ENCODE assay signal across 8 cellular contexts in genomic region chr10:101693701-101694055, GRCh38. TPM values are rescaled to one million over a fixed set of nuclear protein-coding genes. Genes with fewer than 3 reads are reported as not detected.
DNase-seq lines count a peak whose midpoint lies in the region; ATAC-seq and TF ChIP-seq lines count a peak whose summit lies in the region.

No MANE protein-coding gene starts in this region.

- no peaks in the 10 kb centered on the region for H3K27me3 Mint-ChIP-seq in activated T-helper 1 cell treated with anti-CD3 and anti-CD28 coated beads, Interleukin-12 subunit alpha, Interleukin-12 subunit beta, Interleukin-2, Interleukin-4 antibody, amounts not matched to agents 30 ng/mL and 10 ng/mL and 1 ng/mL, durations not matched to agents 14 hours and 24 hours and 36 hours (ENCODE audit: insufficient read depth)

- H3K4me1 ChIP-seq in left ventricle myocardium inferior (peaks cover 67% of the 10 kb centered on the region), sigmoid colon (peaks cover 0 to 47% (median 45%) of the 10 kb centered on the region in 4 donors)

- H3K9me3 Mint-ChIP-seq in activated T-helper 1 cell treated with anti-CD3 and anti-CD28 coated beads, Interleukin-12 subunit alpha, Interleukin-12 subunit beta, Interleukin-2, Interleukin-4 antibody, amounts not matched to agents 30 ng/mL and 10 ng/mL and 1 ng/mL, durations not matched to agents 14 hours and 24 hours and 36 hours = no peaks in the 10 kb centered on the region

- TF ChIP-seq CTCF in left ventricle myocardium inferior (IDR thresholded peaks at IDR 0.05; ENCODE audit: borderline replicate concordance) = no peak
- no peak for TF ChIP-seq CTCF in sigmoid colon (IDR thresholded peaks at IDR 0.05)

- no peak for TF ChIP-seq POLR2A in sigmoid colon (IDR thresholded peaks at IDR 0.05)

- no peaks in the 10 kb centered on the region for H3K27me3 ChIP-seq in left ventricle myocardium inferior (ENCODE audit: low read depth)
- no peaks in the 10 kb centered on the region for H3K27me3 ChIP-seq in sigmoid colon

- H3K27ac Mint-ChIP-seq in activated T-helper 1 cell treated with anti-CD3 and anti-CD28 coated beads, Interleukin-12 subunit alpha, Interleukin-12 subunit beta, Interleukin-2, Interleukin-4 antibody, amounts not matched to agents 30 ng/mL and 10 ng/mL and 1 ng/mL, durations not matched to agents 14 hours and 24 hours and 36 hours = peak overlapping the region; percentile 98

- H3K36me3 Mint-ChIP-seq in activated T-helper 1 cell treated with anti-CD3 and anti-CD28 coated beads, Interleukin-12 subunit alpha, Interleukin-12 subunit beta, Interleukin-2, Interleukin-4 antibody, amounts not matched to agents 30 ng/mL and 10 ng/mL and 1 ng/mL, durations not matched to agents 14 hours and 24 hours and 36 hours (ENCODE audit: low read depth) = peaks cover 20% of the 10 kb centered on the region

- H3K27ac ChIP-seq in left ventricle myocardium inferior (replicated peaks) = peak overlapping the region; percentile 99
- peak overlapping the region; percentile 95 to 99 (median 98) for H3K27ac ChIP-seq in sigmoid colon

- H3K9me3 ChIP-seq in left ventricle myocardium inferior (replicated peaks) (no peaks in the 10 kb centered on the region), sigmoid colon (no peaks in the 10 kb centered on the region)

- no peak for TF ChIP-seq EP300 in sigmoid colon (IDR thresholded peaks at IDR 0.05)

- peak overlapping the region; percentile 97 for H3K4me3 ChIP-seq in left ventricle myocardium inferior
- peak overlapping the region; percentile 81 to 90 (median 82) for H3K4me3 ChIP-seq in sigmoid colon

- peak overlapping the region; percentile 93 for H3K4me3 Mint-ChIP-seq in activated T-helper 1 cell treated with anti-CD3 and anti-CD28 coated beads, Interleukin-12 subunit alpha, Interleukin-12 subunit beta, Interleukin-2, Interleukin-4 antibody, amounts not matched to agents 30 ng/mL and 10 ng/mL and 1 ng/mL, durations not matched to agents 14 hours and 24 hours and 36 hours

- H3K36me3 ChIP-seq in left ventricle myocardium inferior = no peaks in the 10 kb centered on the region
- no peaks in the 10 kb centered on the region for H3K36me3 ChIP-seq in sigmoid colon

- H3K4me1 Mint-ChIP-seq in activated T-helper 1 cell treated with anti-CD3 and anti-CD28 coated beads, Interleukin-12 subunit alpha, Interleukin-12 subunit beta, Interleukin-2, Interleukin-4 antibody, amounts not matched to agents 30 ng/mL and 10 ng/mL and 1 ng/mL, durations not matched to agents 14 hours and 24 hours and 36 hours (ENCODE audit: low read depth) = peaks cover 44% of the 10 kb centered on the region

- intact Hi-C loops in activated T-helper 1 cell treated with anti-CD3 and anti-CD28 coated beads, Interleukin-12 subunit alpha, Interleukin-12 subunit beta, Interleukin-2, Interleukin-4 antibody, amounts not matched to agents 30 ng/mL and 10 ng/mL and 1 ng/mL, durations not matched to agents 14 hours and 24 hours and 36 hours (cut with micrococcal nuclease) = loop anchor here (2.0 to 10.0 kb wide), 5 partner anchors 15 to 1319 kb away; partner anchors contain the start of genes BTRC, DPCD and POLL
- intact Hi-C loops in left ventricle myocardium inferior (cut with micrococcal nuclease) = no loop called here
- intact Hi-C loops in sigmoid colon (cut with DNase I) = loop anchor here (5.0 kb wide), 1 partner anchor 89 kb away; the partner anchor contains the start of gene NPM3

- peak; percentile 22 for ATAC-seq in GM21423 (IDR thresholded peaks at IDR 0.05; ENCODE audit: unreplicated experiment)
- no peak for ATAC-seq in HG03457 (IDR thresholded peaks at IDR 0.05; ENCODE audit: unreplicated experiment)

- 1% methylated on average over 7 of the region's 7 CpGs for WGBS in sigmoid colon, 2 donors

- DNase-seq in DMS153 treated with DMSO at 0.1 percent for 48 hours (lab: John Stamatoyannopoulos, UW; ENCODE audit: unreplicated experiment) (peak; percentile 32), DMS153 (lab: John Stamatoyannopoulos, UW) (no peak), KG1 (lab: John Stamatoyannopoulos, UW) (peak; percentile 47), left ventricle myocardium inferior (no peak), sigmoid colon (no peak)
- peak; percentile 5 for DNase-seq in activated T-helper 1 cell treated with anti-CD3 and anti-CD28 coated beads, Interleukin-12 subunit alpha, Interleukin-12 subunit beta, Interleukin-2, Interleukin-4 antibody, amounts not matched to agents 30 ng/mL and 10 ng/mL and 1 ng/mL, durations not matched to agents 14 hours and 24 hours and 36 hours (ENCODE audit: low spot score)

RNA-seq across cellular contexts. Expression of gene FBXW4, which starts 1.3 kb away (rescaled TPM):
- total RNA-seq in activated T-helper 1 cell treated with anti-CD3 and anti-CD28 coated beads, Interleukin-12 subunit alpha, Interleukin-12 subunit beta, Interleukin-2, Interleukin-4 antibody, amounts not matched to agents 30 ng/mL and 10 ng/mL and 1 ng/mL, durations not matched to agents 14 hours and 24 hours and 36 hours = 29.2 and 30.5 TPM in 2 replicates
- total RNA-seq in left ventricle myocardium inferior = 99.1 TPM
- total RNA-seq in sigmoid colon = 100 to 1,000 TPM in 3 of 4 donors, 10 to 100 TPM in 1; 89.7 to 122 (median 111) TPM
- polyA plus RNA-seq in sigmoid colon = 10 to 100 TPM; 28.4 to 42.0 (median 33.5) TPM

Comparison
In these comparisons a context has a peak if more than half of its experiments do, and no peak if none do; other contexts are left out.
1. DNase-seq: peak in DMS153 treated with DMSO at 0.1 percent for 48 hours (single experiment), KG1 (single experiment) and activated T-helper 1 cell treated with anti-CD3 and anti-CD28 coated beads, Interleukin-12 subunit alpha, Interleukin-12 subunit beta, Interleukin-2, Interleukin-4 antibody, amounts not matched to agents 30 ng/mL and 10 ng/mL and 1 ng/mL, durations not matched to agents 14 hours and 24 hours and 36 hours (single experiment); none in DMS153 (single experiment), left ventricle myocardium inferior (single experiment) and sigmoid colon (single experiment).